Comparison of ENCODE assay signal across 18 cellular contexts in genomic region chr3:30954431-30954830, GRCh38. TPM values are rescaled to one million over a fixed set of nuclear protein-coding genes. Genes with fewer than 3 reads are reported as not detected.
DNase-seq lines count a peak whose midpoint lies in the region; ATAC-seq and TF ChIP-seq lines count a peak whose summit lies in the region.
"Had no signal": no experiment of that assay in that cellular context is flagged by ENCODE, and none has a peak within 500 bp of the region (broad histone marks: within the 10 kb centered on the region; RNA-seq: fewer than 3 reads in every experiment).

No MANE protein-coding gene starts in this region.

- 86% methylated on average over 1 of the region's 1 CpG for WGBS in esophagus muscularis mucosa

- H3K27me3 Mint-ChIP-seq in natural killer cell (ENCODE audit: low read depth in 2 of 2), result peaks cover 2 to 13% of the 10 kb centered on the region in 2 donors

- intact Hi-C loops in esophagus muscularis mucosa (cut with DNase I) (no loop called here), natural killer cell (cut with micrococcal nuclease) (no loop called here)

- no peaks in the 10 kb centered on the region for H3K36me3 ChIP-seq in esophagus muscularis mucosa
- H3K36me3 ChIP-seq: BLaER1 had no signal

- H3K9me3 Mint-ChIP-seq in natural killer cell, result peaks cover 0 to 2% of the 10 kb centered on the region in 2 donors

- H3K27ac Mint-ChIP-seq in natural killer cell, result no peak overlapping the region
- H3K27ac Mint-ChIP-seq: CD14-positive monocyte had no signal

- H3K27ac ChIP-seq in esophagus muscularis mucosa (replicated peaks in 1 of 4), result no peak overlapping the region
- H3K27ac ChIP-seq: BLaER1 had no signal

- H3K27me3 ChIP-seq in esophagus muscularis mucosa, result no peaks in the 10 kb centered on the region
- H3K27me3 ChIP-seq: BLaER1 had no signal

- no peaks in the 10 kb centered on the region for H3K36me3 Mint-ChIP-seq in natural killer cell
- H3K36me3 Mint-ChIP-seq: CD14-positive monocyte had no signal

- ATAC-seq in HG03457 (IDR thresholded peaks at IDR 0.05; ENCODE audit: unreplicated experiment), result no peak
- ATAC-seq in natural killer cell, result no peak
- ATAC-seq: HCT116, HepG2 had no signal

- no peak for TF ChIP-seq EP300 in esophagus muscularis mucosa (IDR thresholded peaks at IDR 0.05)

- H3K4me3 ChIP-seq in esophagus muscularis mucosa, result no peak overlapping the region
- H3K4me3 ChIP-seq: BLaER1 had no signal

- no peaks in the 10 kb centered on the region for H3K4me1 ChIP-seq in esophagus muscularis mucosa

- no peak overlapping the region for H3K4me3 Mint-ChIP-seq in natural killer cell
- H3K4me3 Mint-ChIP-seq: CD14-positive monocyte; CD4-positive, alpha-beta memory T cell had no signal

- no peaks in the 10 kb centered on the region for H3K4me1 Mint-ChIP-seq in natural killer cell
- H3K4me1 Mint-ChIP-seq: CD4-positive, alpha-beta memory T cell had no signal

- peak; percentile 38 for DNase-seq in NCI-H82 (lab: John Stamatoyannopoulos, UW)
- no peak for DNase-seq in NCI-H82 treated with DMSO at 0.1 percent for 48 hours (lab: John Stamatoyannopoulos, UW; ENCODE audit: unreplicated experiment)
- DNase-seq in NCI-H69 (lab: John Stamatoyannopoulos, UW), result peak; percentile 84
- DNase-seq in esophagus muscularis mucosa (ENCODE audit: extremely low spot score), result peak; percentile 26
- DNase-seq in activated effector memory CD4-positive, alpha-beta T cell treated with Interleukin-2 at 50 U/mL for 16 hours, result no peak
- DNase-seq in EL, result no peak
- DNase-seq in natural killer cell, result no peak
- DNase-seq: 8988T; CD4-positive, alpha-beta memory T cell; DMS53; GF-D8; GOT3; H7 had no signal

- peaks cover 0 to 12% (median 11%) of the 10 kb centered on the region in 4 donors for H3K9me3 ChIP-seq in esophagus muscularis mucosa

- no peak for TF ChIP-seq POLR2A in esophagus muscularis mucosa (IDR thresholded peaks at IDR 0.05; ENCODE audit: low read depth)

- no peak for TF ChIP-seq CTCF in esophagus muscularis mucosa (IDR thresholded peaks at IDR 0.05)
- no peak for TF ChIP-seq CTCF in natural killer cell (IDR thresholded peaks at IDR 0.05)

RNA-seq across cellular contexts. Expression of gene GADL1, which starts 60.0 kb away (rescaled TPM):
- total RNA-seq in esophagus muscularis mucosa, result 1 to 10 TPM; 1.7 to 4.6 (median 3.0) TPM
- total RNA-seq in natural killer cell, result not detected
- total RNA-seq: CD4-positive, alpha-beta memory T cell; H7; HepG2 had no signal

Comparison
In these comparisons a context has a peak if more than half of its experiments do, and no peak if none do; other contexts are left out.
1. DNase-seq: peak in NCI-H82 (single experiment), NCI-H69 (single experiment) and esophagus muscularis mucosa (single experiment); none in NCI-H82 treated with DMSO at 0.1 percent for 48 hours (single experiment), activated effector memory CD4-positive, alpha-beta T cell treated with Interleukin-2 at 50 U/mL for 16 hours (single experiment), EL (single experiment) and natural killer cell (single experiment).